Comparison of ENCODE assay signal across 8 cellular contexts in genomic region chr11:76626921-76627391, GRCh38. TPM values are rescaled to one million over a fixed set of nuclear protein-coding genes. Genes with fewer than 3 reads are reported as not detected.
DNase-seq lines count a peak whose midpoint lies in the region; ATAC-seq lines count a peak whose summit lies in the region.

No MANE protein-coding gene starts in this region.

- no peak overlapping the region; the same call in 1 of the 2 replicates for H3K9ac ChIP-seq in Karpas-422 (ENCODE audit: low read length)

- DNase-seq in Karpas-422 (peak; percentile 60), caudate nucleus (lab: John Stamatoyannopoulos, UW) (no peak), COR-L47 (lab: John Stamatoyannopoulos, UW) (no peak), nucleus accumbens (lab: John Stamatoyannopoulos, UW) (no peak)
- peak; percentile 33 for DNase-seq in activated gamma-delta T cell treated with anti-CD3 and anti-CD28 coated beads, Interleukin-2, amount 50 U/mL, for 16 hours (ENCODE audit: low read depth)
- DNase-seq in stimulated activated CD8-positive, alpha-beta memory T cell treated with anti-CD3 and anti-CD28 coated beads, Interleukin-12 subunit alpha, Interleukin-12 subunit beta, amount 100 ng/mL, for 4 hours (ENCODE audit: low read depth) = peak; percentile 22

- H3K27ac ChIP-seq in Karpas-422 (ENCODE audit: low read length) (no peak overlapping the region), caudate nucleus (ENCODE audit: low read depth, low read length) (no peak overlapping the region)

- H3K9me2 ChIP-seq in Karpas-422 (replicated peaks; ENCODE audit: insufficient read depth, low read length) = no peaks in the 10 kb centered on the region

- H4K20me1 ChIP-seq in Karpas-422 (ENCODE audit: insufficient read depth, low read depth, low read length) = no peaks in the 10 kb centered on the region

- peak overlapping the region; percentile 86 for H2AFZ ChIP-seq in Karpas-422 (ENCODE audit: low read length)

- H3K4me2 ChIP-seq in Karpas-422 (ENCODE audit: low read depth, low read length, poor library complexity, severe bottlenecking) = no peak overlapping the region

- H3K36me3 ChIP-seq in Karpas-422 (ENCODE audit: insufficient read depth, low read length) = no peaks in the 10 kb centered on the region; the same call in 1 of the 2 replicates

- H3K79me2 ChIP-seq in Karpas-422 (ENCODE audit: low read length) = no peaks in the 10 kb centered on the region

- ATAC-seq in GM18499 (IDR thresholded peaks at IDR 0.05; ENCODE audit: insufficient read depth, unreplicated experiment) = peak; percentile 61
- peak; percentile 85 for ATAC-seq in GM21723 (IDR thresholded peaks at IDR 0.05; ENCODE audit: unreplicated experiment)

- no peaks in the 10 kb centered on the region; the same call in 1 of the 2 replicates for H3K9me3 ChIP-seq in Karpas-422 (ENCODE audit: low read length)

- 0 out of 2 replicates have a peak overlapping the region, but pooled peaks have one; percentile 6 for H3K4me3 ChIP-seq in Karpas-422 (ENCODE audit: low read length)

- peaks cover 2% of the 10 kb centered on the region; the same call in 1 of the 2 replicates for H3K27me3 ChIP-seq in Karpas-422 (ENCODE audit: low read length)

- H3K4me1 ChIP-seq in Karpas-422 (ENCODE audit: low read length) = peaks cover 44% of the 10 kb centered on the region

RNA-seq across cellular contexts. Expression of gene LRRC32, which starts 43.6 kb away (rescaled TPM):
- 43.5 and 58.4 TPM in 2 replicates for total RNA-seq in Karpas-422 (2014; rRNA removed; shearing (Covaris generic); ENCODE audit: low replicate concordance)

Comparison
In these comparisons a context has a peak if more than half of its experiments do, and no peak if none do; other contexts are left out.
1. DNase-seq: peak in Karpas-422 (single experiment), activated gamma-delta T cell treated with anti-CD3 and anti-CD28 coated beads, Interleukin-2, amount 50 U/mL, for 16 hours (single experiment) and stimulated activated CD8-positive, alpha-beta memory T cell treated with anti-CD3 and anti-CD28 coated beads, Interleukin-12 subunit alpha, Interleukin-12 subunit beta, amount 100 ng/mL, for 4 hours (single experiment); none in caudate nucleus (0 of 61), COR-L47 (single experiment) and nucleus accumbens (0 of 56).